Comparison of ENCODE assay signal across 10 cellular contexts in the genomic region with DNA sequence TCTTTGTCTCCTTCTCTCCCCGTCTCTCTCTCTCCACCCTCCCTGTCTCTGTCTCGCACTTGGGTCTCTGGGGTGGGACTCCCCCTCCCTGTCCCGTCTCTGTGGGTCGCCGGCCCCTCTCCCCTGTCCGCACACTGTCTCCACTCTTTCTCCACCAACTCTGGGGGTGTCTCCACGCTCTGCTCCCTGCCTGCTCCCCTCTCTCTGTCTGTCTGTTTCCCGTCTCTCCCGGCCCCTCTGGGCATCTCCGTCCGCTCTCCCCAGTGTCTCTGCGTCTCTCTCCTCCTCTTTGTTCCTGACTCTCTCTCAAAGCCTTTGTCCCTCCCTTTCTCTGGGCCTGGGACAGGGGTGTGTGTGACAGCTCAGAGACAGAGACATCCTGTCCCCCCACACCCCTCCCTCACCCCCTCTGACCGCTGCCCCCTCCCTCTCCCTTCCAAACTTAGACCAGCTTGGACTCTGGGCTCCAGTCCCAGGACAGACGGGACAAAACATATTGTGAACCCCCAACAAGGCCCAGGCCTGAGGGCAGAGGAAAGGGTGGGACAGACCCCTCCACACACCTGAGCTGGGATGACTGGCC. TPM values are rescaled to one million over a fixed set of nuclear protein-coding genes. Genes with fewer than 3 reads are reported as not detected.
DNase-seq lines count a peak whose midpoint lies in the region; ATAC-seq and TF ChIP-seq lines count a peak whose summit lies in the region.
"Had no signal": no experiment of that assay in that cellular context is flagged by ENCODE, and none has a peak within 500 bp of the region (broad histone marks: within the 10 kb centered on the region; RNA-seq: fewer than 3 reads in every experiment).

No MANE protein-coding gene starts in this region.

- TF ChIP-seq EP300 in upper lobe of left lung (IDR thresholded peaks at IDR 0.05): no peak

- DNase-seq in Right ventricle myocardium superior (peak; percentile 61), upper lobe of left lung (no peak)
- DNase-seq: activated CD4-positive, alpha-beta T cell treated with anti-CD3 and anti-CD28 coated beads, Interleukin-2, amount 50 U/mL, for 1 hour; activated naive CD4-positive, alpha-beta T cell treated with Interleukin-2 at 50 U/mL for 16 hours; DMS53; midbrain; NCI-H1436 treated with DMSO at 0.1 percent for 48 hours; small intestine; stimulated activated CD8-positive, alpha-beta memory T cell treated with anti-CD3 and anti-CD28 coated beads, Interleukin-4, amount 100 ng/mL, for 48 hours had no signal

- no peaks in the 10 kb centered on the region for H3K36me3 ChIP-seq in upper lobe of left lung

- H3K27ac ChIP-seq in upper lobe of left lung: peak overlapping the region in 3 of 4 donors; percentile 37 to 79 (median 66)

- peaks cover 0 to 32% (median 6%) of the 10 kb centered on the region in 4 donors for H3K4me1 ChIP-seq in upper lobe of left lung

- TF ChIP-seq POLR2A in upper lobe of left lung (IDR thresholded peaks at IDR 0.05): no peak

- H3K27me3 ChIP-seq in upper lobe of left lung: no peaks in the 10 kb centered on the region

- no peaks in the 10 kb centered on the region for H3K9me3 ChIP-seq in upper lobe of left lung

- intact Hi-C loops in Right ventricle myocardium superior (cut with DNase I): no loop called here

- WGBS in upper lobe of left lung, 2 donors: 55 to 58% methylated on average over 13 to 14 of the region's 14 CpGs

- ATAC-seq in Right ventricle myocardium superior (ENCODE audit: poor library complexity) (peak; percentile 85), upper lobe of left lung (ENCODE audit: low FRiP score in 2 of 2) (no peak), HG02840 (IDR thresholded peaks at IDR 0.05; ENCODE audit: low FRiP score, unreplicated experiment) (no peak)

- no peak overlapping the region for H3K4me3 ChIP-seq in upper lobe of left lung

- no peak for TF ChIP-seq CTCF in upper lobe of left lung (IDR thresholded peaks at IDR 0.05)

RNA-seq across cellular contexts. Expression of a gene that starts 0.7 kb away (rescaled TPM):
- 27.4 TPM for total RNA-seq in Right ventricle myocardium superior
- total RNA-seq in upper lobe of left lung: 1 to 10 TPM in 1 of 6 donors, under 1 TPM in 2, not detected in 3; 0.30 to 1.6 (median 0.94) TPM

RNA-seq across cellular contexts. Expression of a gene that starts 9.1 kb away (rescaled TPM):
- 15.6 TPM for total RNA-seq in Right ventricle myocardium superior
- not detected for total RNA-seq in upper lobe of left lung

RNA-seq across cellular contexts. Expression of a gene that starts 34.6 kb away (rescaled TPM):
- total RNA-seq in Right ventricle myocardium superior: 13.6 TPM
- 10 to 100 TPM in 2 of 6 donors, 1 to 10 TPM in 4; 3.5 to 19.2 (median 8.4) TPM for total RNA-seq in upper lobe of left lung

RNA-seq across cellular contexts. Expression of a gene that starts 53.3 kb away (rescaled TPM):
- total RNA-seq in Right ventricle myocardium superior (13.0 TPM), upper lobe of left lung (10 to 100 TPM; 11.1 to 21.6 (median 16.3) TPM)

RNA-seq across cellular contexts. Expression of a gene that starts 54.1 kb away (rescaled TPM):
- total RNA-seq in Right ventricle myocardium superior: 17.5 TPM
- 10 to 100 TPM; 19.9 to 58.7 (median 34.9) TPM for total RNA-seq in upper lobe of left lung

Comparison
In these comparisons a context has a peak if more than half of its experiments do, and no peak if none do; other contexts are left out.
1. RNA of a gene that starts 0.7 kb away (total RNA-seq): 27.4 TPM in Right ventricle myocardium superior (single experiment); 0.30 to 1.6 TPM in upper lobe of left lung; every median in the first group is over 10 times any median in the second.
2. RNA of a gene that starts 9.1 kb away (total RNA-seq): 15.6 TPM in Right ventricle myocardium superior (single experiment); not detected in upper lobe of left lung; every median in the first group is over 10 times any median in the second.